ENCODE assay signal across 19 cellular contexts in the genomic region with DNA sequence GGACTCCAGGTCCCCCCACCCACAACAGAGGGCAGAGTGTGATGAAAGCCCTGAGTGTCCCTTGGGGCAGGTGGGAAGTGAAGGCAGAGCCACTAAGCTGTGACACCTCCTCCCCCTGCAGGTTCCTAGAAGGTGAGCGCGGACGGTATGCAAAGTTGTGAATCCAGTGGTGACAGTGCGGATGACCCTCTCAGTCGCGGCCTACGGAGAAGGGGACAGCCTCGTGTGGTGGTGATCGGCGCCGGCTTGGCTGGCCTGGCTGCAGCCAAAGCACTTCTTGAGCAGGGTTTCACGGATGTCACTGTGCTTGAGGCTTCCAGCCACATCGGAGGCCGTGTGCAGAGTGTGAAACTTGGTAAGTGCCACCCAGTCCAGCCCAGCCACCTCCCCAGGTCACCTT. TPM values are rescaled to one million over a fixed set of nuclear protein-coding genes. Genes with fewer than 3 reads are reported as not detected.
DNase-seq lines count a peak whose midpoint lies in the region; ATAC-seq, FAIRE-seq and TF ChIP-seq lines count a peak whose summit lies in the region.
"Had no signal": no experiment of that assay in that cellular context is flagged by ENCODE, and none has a peak within 500 bp of the region (broad histone marks: within the 10 kb centered on the region; RNA-seq: fewer than 3 reads in every experiment).

No MANE protein-coding gene starts in this region.

- intact Hi-C loops in HepG2 (cut with micrococcal nuclease; ENCODE audit: unreplicated experiment): no loop called here
- intact Hi-C loops in right lobe of liver (cut with DNase I): no loop called here
- intact Hi-C loops in Caco-2 (cut with micrococcal nuclease; ENCODE audit: unreplicated experiment): no loop called here
- intact Hi-C loops in K562 (cut with micrococcal nuclease): no loop called here
- intact Hi-C loops in activated CD4-positive, alpha-beta T cell treated with anti-CD3 and anti-CD28 coated beads, Interleukin-2, amount 10 ng/mL, durations not matched to agents 24 days and 14 days (cut with micrococcal nuclease): no loop called here
- intact Hi-C loops in left colon (cut with DNase I, micrococcal nuclease): no loop called here

- H2AFZ ChIP-seq in HepG2 (ENCODE audit: low read length) (no peak overlapping the region), K562 (ENCODE audit: low read depth, low read length) (no peak overlapping the region), osteoblast (ENCODE audit: low read length) (no peak overlapping the region)

- TF ChIP-seq CTCF in HepG2 (CRISPR knock-in tag; IDR thresholded peaks at IDR 0.05): no peak
- no peak for TF ChIP-seq CTCF in right lobe of liver (IDR thresholded peaks at IDR 0.05)
- no peak for TF ChIP-seq CTCF in Caco-2 (IDR thresholded peaks at IDR 0.05; ENCODE audit: insufficient read depth in 1 of 2, low read depth in 1 of 2, low read length in 1 of 2, severe bottlenecking in 1 of 2, unreplicated experiment in 1 of 2)
- TF ChIP-seq CTCF in K562 (IDR thresholded peaks at IDR 0.05 in 2 of 3, conservative IDR thresholded peaks at IDR 0.05 in 1 of 3; ENCODE audit: insufficient read depth in 2 of 3, low read depth in 1 of 3, low read length in 3 of 3): no peak
- TF ChIP-seq CTCF in osteoblast (IDR thresholded peaks at IDR 0.05; ENCODE audit: extremely low read depth, low read depth, low read length): no peak

- no peaks in the 10 kb centered on the region for H3K27me3 Mint-ChIP-seq in Caco-2 (ENCODE audit: insufficient read depth, unreplicated experiment)
- H3K27me3 Mint-ChIP-seq in activated CD4-positive, alpha-beta T cell treated with anti-CD3 and anti-CD28 coated beads, Interleukin-2, amount 10 ng/mL, durations not matched to agents 24 days and 14 days: no peaks in the 10 kb centered on the region
- H3K27me3 Mint-ChIP-seq: CD4-positive, CD25-positive, alpha-beta regulatory T cell had no signal

- H4K20me1 ChIP-seq in HepG2 (ENCODE audit: insufficient read depth, low read length) (no peaks in the 10 kb centered on the region), K562 (replicated peaks; ENCODE audit: control insufficient read depth, insufficient read depth, low read length) (no peaks in the 10 kb centered on the region), osteoblast (ENCODE audit: insufficient read depth, low read length) (peaks cover 30% of the 10 kb centered on the region)

- H3K79me2 ChIP-seq in HepG2 (ENCODE audit: insufficient read depth, low read length) (peaks cover 33% of the 10 kb centered on the region), K562 (ENCODE audit: control insufficient read depth, insufficient read depth, low read length) (no peaks in the 10 kb centered on the region), osteoblast (ENCODE audit: insufficient read depth, low read length) (peaks cover 67% of the 10 kb centered on the region)

- H3K36me3 Mint-ChIP-seq in Caco-2 (ENCODE audit: insufficient read depth, unreplicated experiment): peaks cover 67% of the 10 kb centered on the region
- H3K36me3 Mint-ChIP-seq in activated CD4-positive, alpha-beta T cell treated with anti-CD3 and anti-CD28 coated beads, Interleukin-2, amount 10 ng/mL, durations not matched to agents 24 days and 14 days (ENCODE audit: low read depth): peaks cover 37% of the 10 kb centered on the region
- H3K36me3 Mint-ChIP-seq: CD4-positive, CD25-positive, alpha-beta regulatory T cell had no signal

- CTCF ChIA-PET in HepG2 (lab: Yijun Ruan, JAX; ENCODE audit: low intra/inter-chr PET ratio, low total read pairs) (no interaction called here), Caco-2 (lab: Charles Lee) (no interaction called here), K562 (lab: Yijun Ruan, JAX; ENCODE audit: low intra/inter-chr PET ratio) (interaction anchor here (0.6 kb wide), 1 partner anchor 15 kb away, joined by 4 read pairs; no protein-coding TSS in a partner anchor)

- H3K9me3 ChIP-seq in HepG2 (ENCODE audit: low read length) (peaks cover 10% of the 10 kb centered on the region), right lobe of liver (no peaks in the 10 kb centered on the region), Caco-2 (peaks cover 6% of the 10 kb centered on the region), K562 (replicated peaks; ENCODE audit: control insufficient read depth, insufficient read depth, low read depth, low read length) (no peaks in the 10 kb centered on the region; the same call in none of the 2 replicates), osteoblast (ENCODE audit: low read depth, low read length) (no peaks in the 10 kb centered on the region)
- H3K9me3 ChIP-seq: HAP-1 had no signal

- H3K36me3 ChIP-seq in HepG2 (replicated peaks in 1 of 2; ENCODE audit: control insufficient read depth in 1 of 2, insufficient read depth in 2 of 2, low read length in 2 of 2) (peaks cover 31 to 43% of the 10 kb centered on the region in 2 experiments), right lobe of liver (no peaks in the 10 kb centered on the region), Caco-2 (ENCODE audit: control insufficient read depth, insufficient read depth, low read length) (peaks cover 5% of the 10 kb centered on the region), K562 (ENCODE audit: control insufficient read depth, insufficient read depth, low read length) (no peaks in the 10 kb centered on the region), osteoblast (ENCODE audit: insufficient read depth, low read length) (peaks cover 41% of the 10 kb centered on the region)

- H3K27ac ChIP-seq in HepG2 (ENCODE audit: extremely low read length, insufficient read depth, low read length) (no peak overlapping the region), right lobe of liver (no peak overlapping the region), K562 (ENCODE audit: extremely low read depth, low read depth, low read length) (no peak overlapping the region), osteoblast (ENCODE audit: low read depth, low read length) (no peak overlapping the region)

- TF ChIP-seq POLR2A in HepG2 (IDR thresholded peaks at IDR 0.05; ENCODE audit: insufficient read depth in 1 of 2, low read depth in 2 of 2, low read length in 2 of 2) (no peak), right lobe of liver (IDR thresholded peaks at IDR 0.05) (no peak), K562 (conservative IDR thresholded peaks at IDR 0.05) (no peak)

- POLR2A ChIA-PET in HepG2 (lab: Yijun Ruan, JAX) (no interaction called here), Caco-2 (lab: Charles Lee) (no interaction called here), K562 (lab: Yijun Ruan, JAX) (interaction anchor here (0.7 to 0.8 kb wide), 2 partner anchors 362 to 549 kb away, joined by 3 read pairs; no protein-coding TSS in a partner anchor)

- H3K9ac ChIP-seq in HepG2 (ENCODE audit: insufficient read depth, low read depth, low read length): no peak overlapping the region
- H3K9ac ChIP-seq in K562 (ENCODE audit: insufficient read depth in 1 of 2, low read depth in 2 of 2, low read length in 2 of 2): 0 out of 4 replicates have a peak overlapping the region, but pooled peaks of 1 of the 2 experiments have one; percentile 39

- peak overlapping the region; percentile 54 for H3K27ac Mint-ChIP-seq in Caco-2 (ENCODE audit: unreplicated experiment)
- no peak overlapping the region for H3K27ac Mint-ChIP-seq in activated CD4-positive, alpha-beta T cell treated with anti-CD3 and anti-CD28 coated beads, Interleukin-2, amount 10 ng/mL, durations not matched to agents 24 days and 14 days
- H3K27ac Mint-ChIP-seq: CD4-positive, CD25-positive, alpha-beta regulatory T cell had no signal

- H3K9me3 Mint-ChIP-seq in Caco-2 (ENCODE audit: unreplicated experiment): peaks cover 11% of the 10 kb centered on the region
- no peaks in the 10 kb centered on the region for H3K9me3 Mint-ChIP-seq in activated CD4-positive, alpha-beta T cell treated with anti-CD3 and anti-CD28 coated beads, Interleukin-2, amount 10 ng/mL, durations not matched to agents 24 days and 14 days

- H3K27me3 ChIP-seq in HepG2 (ENCODE audit: control insufficient read depth in 1 of 2, insufficient read depth in 2 of 2, low read length in 2 of 2) (no peaks in the 10 kb centered on the region; a peak in 1 of 5 replicates), right lobe of liver (no peaks in the 10 kb centered on the region), Caco-2 (replicated peaks; ENCODE audit: control insufficient read depth, insufficient read depth, low read length) (no peaks in the 10 kb centered on the region), K562 (ENCODE audit: control insufficient read depth in 2 of 2, insufficient read depth in 2 of 2, low read length in 2 of 2) (no peaks in the 10 kb centered on the region), osteoblast (ENCODE audit: insufficient read depth, low read length) (no peaks in the 10 kb centered on the region)

- H3K4me3 ChIP-seq in HepG2 (replicated peaks in 1 of 3; ENCODE audit: insufficient read depth in 1 of 3, low read depth in 2 of 3, low read length in 3 of 3) (no peak overlapping the region), right lobe of liver (no peak overlapping the region), Caco-2 (ENCODE audit: low read depth, low read length) (no peak overlapping the region), K562 (no peak overlapping the region), osteoblast (ENCODE audit: insufficient read depth, low read length) (no peak overlapping the region)
- H3K4me3 ChIP-seq: A549, HAP-1 had no signal

- WGBS in HepG2 (ENCODE audit: low lambda C conversion rate): 96% methylated on average over 14 of the region's 14 CpGs
- WGBS in right lobe of liver (ENCODE audit: insufficient coverage, low coverage, low lambda C conversion rate, missing lambda C conversion rate): 100% methylated on average over 2 of the region's 14 CpGs
- WGBS in K562 (ENCODE audit: insufficient coverage, low coverage, missing lambda C conversion rate): 69% methylated on average over 9 of the region's 14 CpGs

- H3K4me2 ChIP-seq in HepG2 (ENCODE audit: low read depth, low read length) (no peak overlapping the region), K562 (ENCODE audit: insufficient read depth, low read length) (no peak overlapping the region), osteoblast (ENCODE audit: insufficient read depth, low read length) (no peak overlapping the region)

- H3K4me1 Mint-ChIP-seq in Caco-2 (ENCODE audit: low read depth, unreplicated experiment): peaks cover 12% of the 10 kb centered on the region
- peaks cover 27% of the 10 kb centered on the region for H3K4me1 Mint-ChIP-seq in activated CD4-positive, alpha-beta T cell treated with anti-CD3 and anti-CD28 coated beads, Interleukin-2, amount 10 ng/mL, durations not matched to agents 24 days and 14 days

- no TSS peak for BruUV-seq in HepG2 (replicated peaks; lab: Mats Ljungman, UMichigan)
- BruUV-seq in Caco-2 (replicated peaks; lab: Mats Ljungman, UMichigan): no TSS peak
- BruUV-seq in K562 (replicated peaks; lab: Mats Ljungman, UMichigan): no TSS peak

- H3K4me3 Mint-ChIP-seq in Caco-2 (ENCODE audit: unreplicated experiment): no peak overlapping the region
- H3K4me3 Mint-ChIP-seq in activated CD4-positive, alpha-beta T cell treated with anti-CD3 and anti-CD28 coated beads, Interleukin-2, amount 10 ng/mL, durations not matched to agents 24 days and 14 days: no peak overlapping the region
- H3K4me3 Mint-ChIP-seq: CD4-positive, CD25-positive, alpha-beta regulatory T cell; IgD-negative memory B cell had no signal

- no peak for FAIRE-seq in HepG2 (lab: Jason Lieb, UNC)
- FAIRE-seq in K562 (lab: Jason Lieb, UNC): no peak
- FAIRE-seq: A549, D721Med, GM12892 had no signal

- ATAC-seq in HepG2: no peak
- ATAC-seq in right lobe of liver: no peak
- no peak; the same call in 2 of the 3 replicates for ATAC-seq in K562
- no peak for ATAC-seq in left colon
- ATAC-seq: A549 had no signal

- H3K9me1 ChIP-seq in K562 (ENCODE audit: control insufficient read depth, insufficient read depth, low read length): no peaks in the 10 kb centered on the region

- H3K4me1 ChIP-seq in HepG2 (ENCODE audit: insufficient read depth, low read length) (peaks cover 26% of the 10 kb centered on the region), right lobe of liver (peaks cover 0 to 10% (median 4%) of the 10 kb centered on the region in 4 donors), Caco-2 (peaks cover 12% of the 10 kb centered on the region), K562 (replicated peaks in 1 of 2; ENCODE audit: control insufficient read depth in 2 of 2, insufficient read depth in 2 of 2, low read length in 2 of 2) (peaks cover 12 to 23% of the 10 kb centered on the region in 2 experiments; a peak in 4 of 5 replicates), osteoblast (ENCODE audit: insufficient read depth, low read length) (peaks cover 18% of the 10 kb centered on the region)

- TF ChIP-seq RAD21 in HepG2 (CRISPR knock-in tag; IDR thresholded peaks at IDR 0.05) (no peak), K562 (CRISPR knock-in tag; conservative IDR thresholded peaks at IDR 0.05 in 1 of 2, IDR thresholded peaks at IDR 0.05 in 1 of 2) (no peak)

- DNase-seq in HepG2 (ENCODE audit: low spot score): no peak
- DNase-seq in right lobe of liver: no peak
- no peak for DNase-seq in Caco-2
- DNase-seq in K562 (ENCODE audit: extremely low read depth in 1 of 4, low spot score in 3 of 4): no peak
- peak; percentile 13 for DNase-seq in osteoblast (ENCODE audit: insufficient read length, low spot score, missing footprints)
- no peak for DNase-seq in activated CD4-positive, alpha-beta T cell treated with anti-CD3 and anti-CD28 coated beads, Interleukin-2, amount 10 ng/mL, durations not matched to agents 24 days and 14 days
- DNase-seq in left colon: no peak
- DNase-seq in T1000 (lab: John Stamatoyannopoulos, UW): no peak
- DNase-seq: CD4-positive, CD25-positive, alpha-beta regulatory T cell; DMS153; DMS79 treated with DMSO at 0.1 percent for 48 hours; EL; GDM1; GOT3 had no signal

- in situ Hi-C loops in HepG2 (cut with HindIII; ENCODE audit: extremely low pct_ligation_motif_present, low pct_unique_long_range_greater_than_20kb) (no loop called here), K562 (cut with MboI) (loop anchor here (5.0 kb wide), 1 partner anchor 68 kb away; no protein-coding TSS in a partner anchor)

- TF ChIP-seq EP300 in HepG2 (IDR thresholded peaks at IDR 0.05; ENCODE audit: low read depth in 2 of 2, low read length in 2 of 2) (no peak), HepG2 (CRISPR knock-in tag; IDR thresholded peaks at IDR 0.05; ENCODE audit: borderline replicate concordance) (no peak), K562 (IDR thresholded peaks at IDR 0.05; ENCODE audit: low read length) (no peak)

RNA-seq across cellular contexts. Expression of gene SMOX, which starts 26.3 kb away (rescaled TPM):
- 15.2 and 22.7 TPM in 2 replicates for total RNA-seq in HepG2 (2016; rRNA removed; fragmentation: Illumina TruSeq; extraction: Trizol)
- 6.1 and 6.3 TPM in 2 replicates for total RNA-seq in HepG2 (2016; cell fraction: cytosol; rRNA removed; fragmentation: Illumina TruSeq; extraction: Trizol; ENCODE audit: low read depth)
- total RNA-seq in HepG2 (2016; cell fraction: insoluble cytoplasmic fraction; rRNA removed; fragmentation: Illumina TruSeq; extraction: Trizol): 15.6 and 22.2 TPM in 2 replicates
- total RNA-seq in HepG2 (2016; cell fraction: membrane; rRNA removed; fragmentation: Illumina TruSeq; extraction: Trizol): 10.3 and 11.1 TPM in 2 replicates
- total RNA-seq in HepG2 (2016; cell fraction: nucleus; rRNA removed; fragmentation: Illumina TruSeq; extraction: Trizol): 12.0 and 12.7 TPM in 2 replicates
- polyA plus RNA-seq in HepG2 (2011; rRNA removed): 10.2 and 12.2 TPM in 2 replicates
- polyA plus RNA-seq in HepG2 (2011; cell fraction: cytosol; rRNA removed): 9.3 and 16.7 TPM in 2 replicates
- polyA plus RNA-seq in HepG2 (2011; cell fraction: nucleus; rRNA removed): 29.6 TPM in 2 replicates
- polyA plus RNA-seq in HepG2 (2012): 13.2 and 25.9 TPM in 2 replicates
- polyA plus RNA-seq in HepG2 (2016; cell fraction: cytosol; fragmentation: Illumina TruSeq; extraction: Trizol; ENCODE audit: low read depth): 5.0 and 6.4 TPM in 2 replicates
- 19.3 and 21.5 TPM in 2 replicates for polyA plus RNA-seq in HepG2 (2016; cell fraction: insoluble cytoplasmic fraction; fragmentation: Illumina TruSeq; extraction: Trizol; ENCODE audit: low read depth)
- polyA plus RNA-seq in HepG2 (2016; cell fraction: membrane; fragmentation: Illumina TruSeq; extraction: Trizol; ENCODE audit: low read depth): 10.4 and 12.4 TPM in 2 replicates
- polyA plus RNA-seq in HepG2 (2016; cell fraction: nucleus; fragmentation: Illumina TruSeq; extraction: Trizol; ENCODE audit: insufficient read depth, low read depth): 22.2 and 26.5 TPM in 2 replicates
- polyA minus RNA-seq in HepG2 (2011; rRNA and poly(A)+ RNA removed; ENCODE audit: low replicate concordance): 17.6 and 18.8 TPM in 2 replicates
- polyA minus RNA-seq in HepG2 (2011; cell fraction: cytosol; rRNA and poly(A)+ RNA removed): 3.9 and 5.8 TPM in 2 replicates
- polyA minus RNA-seq in HepG2 (2011; cell fraction: nucleus; rRNA and poly(A)+ RNA removed): 8.5 and 10.0 TPM in 2 replicates
- total RNA-seq in right lobe of liver: 10 to 100 TPM in 1 of 6 experiments, 1 to 10 TPM in 4, under 1 TPM in 1; 0.95 to 11.7 (median 4.3) TPM
- total RNA-seq in Caco-2 (2022): 54.8 and 56.3 TPM in 2 replicates
- total RNA-seq in K562 (2011; cell fraction: chromatin; rRNA removed; ENCODE audit: low replicate concordance): 0.84 and 6.1 TPM in 2 replicates
- total RNA-seq in K562 (2011; cell fraction: nucleolus; rRNA removed): 3.0 and 3.2 TPM in 2 replicates
- 2.4 and 3.3 TPM in 2 replicates for total RNA-seq in K562 (2011; cell fraction: nucleoplasm; rRNA removed)
- 6.7 and 8.2 TPM in 2 replicates for total RNA-seq in K562 (2014; rRNA removed)
- total RNA-seq in K562 (2014; rRNA removed; fragmentation: Illumina TruSeq; extraction: Trizol): 1.3 and 1.6 TPM in 2 replicates
- 3.7 and 4.3 TPM in 2 replicates for total RNA-seq in K562 (2015; rRNA removed; fragmentation: Illumina TruSeq; extraction: Trizol)
- total RNA-seq in K562 (2021): 5.7 and 8.4 TPM in 2 replicates
- 1.9 and 2.2 TPM in 2 replicates for polyA plus RNA-seq in K562 (2011; rRNA removed)
- 5.0 and 7.4 TPM in 2 replicates for polyA plus RNA-seq in K562 (2011; cell fraction: cytosol; rRNA removed)
- 3.9 and 11.2 TPM in 2 replicates for polyA plus RNA-seq in K562 (2011; cell fraction: nucleus; rRNA removed)
- polyA plus RNA-seq in K562 (2012): 8.5 and 13.7 TPM in 2 replicates
- polyA plus RNA-seq in K562 (2014; fragmentation: Illumina TruSeq; extraction: Trizol): 4.3 and 8.0 TPM in 2 replicates
- polyA plus RNA-seq in K562 (2014; fragmentation: Nextera tagmentation; extraction: Ambion mirVana): 1 to 10 TPM in 1 of 2 experiments, under 1 TPM in 1; 0.76 to 1.5 TPM
- polyA plus RNA-seq in K562 (2014; rRNA removed): 5.7 and 8.3 TPM in 2 replicates
- 0.81 and 1.4 TPM in 2 replicates for polyA minus RNA-seq in K562 (2011; rRNA and poly(A)+ RNA removed)
- polyA minus RNA-seq in K562 (2011; cell fraction: cytosol; rRNA and poly(A)+ RNA removed): 1.1 and 1.6 TPM in 2 replicates
- 1.1 and 1.2 TPM in 2 replicates for polyA minus RNA-seq in K562 (2011; cell fraction: nucleus; rRNA and poly(A)+ RNA removed)
- total RNA-seq in osteoblast: 10.5 and 11.2 TPM in 2 replicates
- total RNA-seq in activated CD4-positive, alpha-beta T cell treated with anti-CD3 and anti-CD28 coated beads, Interleukin-2, amount 10 ng/mL, durations not matched to agents 24 days and 14 days: 25.4 and 26.6 TPM in 2 replicates
- 1 to 10 TPM; 4.9 to 7.2 TPM for total RNA-seq in left colon

Comparison
In these comparisons a context has a peak if more than half of its experiments do, and no peak if none do; other contexts are left out.
1. Of the 241 proteins assayed by ChIP-seq in both HepG2 and K562: peak only in HepG2: none; only in K562: none; in both: ZBTB33; in neither: 240.